In the genomic region with DNA sequence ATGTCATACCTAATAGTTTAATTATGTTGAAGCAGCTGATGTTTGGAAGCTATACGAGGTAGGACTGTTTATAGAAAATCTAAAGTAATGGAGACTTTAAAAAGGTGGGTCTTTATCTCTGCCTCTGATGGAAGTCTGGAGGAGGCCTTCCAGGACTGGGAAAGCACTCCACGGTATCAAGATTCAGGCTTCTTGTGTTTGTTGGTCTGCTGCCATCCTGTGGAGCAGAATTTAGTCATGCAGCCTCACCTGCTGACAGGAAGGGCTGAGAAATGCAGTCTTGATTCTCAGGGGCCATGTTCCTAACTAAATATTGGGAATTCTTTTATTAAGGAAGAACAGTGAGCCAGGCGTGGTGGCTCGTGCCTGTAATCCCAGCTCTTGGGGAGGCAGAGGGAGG, we compare ENCODE assay signal across 17 cellular contexts.
"Had no signal": no experiment of that assay in that cellular context is flagged by ENCODE, and none has a peak within 500 bp of the region (broad histone marks: within the 10 kb centered on the region; RNA-seq: fewer than 3 reads in every experiment).

No MANE protein-coding gene starts in this region.

- H3K4me1 Mint-ChIP-seq: activated naive CD8-positive, alpha-beta T cell treated with anti-CD3 and anti-CD28 coated beads, Interleukin-2, amount 50 U/mL, for 24 hours; activated T-helper 17 cell treated with anti-CD3 and anti-CD28 coated beads, Interleukin-2, amount 50 U/mL, for 72 hours; naive thymus-derived CD4-positive, alpha-beta T cell had no signal

- H3K27me3 Mint-ChIP-seq: activated naive CD8-positive, alpha-beta T cell treated with anti-CD3 and anti-CD28 coated beads, Interleukin-2, amount 50 U/mL, for 24 hours; activated T-helper 17 cell treated with anti-CD3 and anti-CD28 coated beads, Interleukin-2, amount 50 U/mL, for 72 hours; naive thymus-derived CD4-positive, alpha-beta T cell had no signal

- H3K9me3 ChIP-seq: ascending aorta, heart left ventricle, thoracic aorta had no signal

- DNase-seq: activated CD4-positive, alpha-beta T cell treated with anti-CD3 and anti-CD28 coated beads, Interleukin-2, amount 50 U/mL, for 48 hours; activated CD4-positive, CD25-positive, alpha-beta regulatory T cell treated with anti-CD3 and anti-CD28 coated beads, Interleukin-2, amount 50 U/mL, for 72 hours; activated naive CD4-positive, alpha-beta T cell treated with anti-CD3 and anti-CD28 coated beads for 36 hours; activated naive CD8-positive, alpha-beta T cell treated with anti-CD3 and anti-CD28 coated beads, Interleukin-2, amount 50 U/mL, for 24 hours; caudate nucleus; effector CD4-positive, alpha-beta T cell; foreskin keratinocyte; heart left ventricle; naive thymus-derived CD4-positive, alpha-beta T cell; stimulated activated CD4-positive, alpha-beta T cell treated with anti-CD3 and anti-CD28 coated beads, Interleukin-12 subunit alpha, Interleukin-12 subunit beta, amount 100 ng/mL, for 4 hours; stimulated activated CD4-positive, alpha-beta T cell treated with anti-CD3 and anti-CD28 coated beads, Interleukin-2, amount 100 ng/mL, for 24 hours; SW 1271; T-helper 9 cell had no signal

- H3K4me3 ChIP-seq: ascending aorta, coronary artery, heart left ventricle, thoracic aorta had no signal

- ATAC-seq: activated naive CD8-positive, alpha-beta T cell treated with anti-CD3 and anti-CD28 coated beads, Interleukin-2, amount 50 U/mL, for 24 hours; activated T-helper 17 cell treated with anti-CD3 and anti-CD28 coated beads, Interleukin-2, amount 50 U/mL, for 72 hours; foreskin keratinocyte; heart left ventricle; naive thymus-derived CD4-positive, alpha-beta T cell had no signal

- H3K27ac ChIP-seq: ascending aorta, coronary artery, foreskin keratinocyte, heart left ventricle, thoracic aorta had no signal

- H3K4me3 Mint-ChIP-seq: activated naive CD4-positive, alpha-beta T cell treated with anti-CD3 and anti-CD28 coated beads for 36 hours; activated naive CD8-positive, alpha-beta T cell treated with anti-CD3 and anti-CD28 coated beads, Interleukin-2, amount 50 U/mL, for 24 hours; activated T-helper 17 cell treated with anti-CD3 and anti-CD28 coated beads, Interleukin-2, amount 50 U/mL, for 72 hours; naive thymus-derived CD4-positive, alpha-beta T cell had no signal

- H3K9me3 Mint-ChIP-seq: activated naive CD4-positive, alpha-beta T cell treated with anti-CD3 and anti-CD28 coated beads for 36 hours; activated naive CD8-positive, alpha-beta T cell treated with anti-CD3 and anti-CD28 coated beads, Interleukin-2, amount 50 U/mL, for 24 hours; activated T-helper 17 cell treated with anti-CD3 and anti-CD28 coated beads, Interleukin-2, amount 50 U/mL, for 72 hours; naive thymus-derived CD4-positive, alpha-beta T cell had no signal

- H3K27ac Mint-ChIP-seq: activated naive CD4-positive, alpha-beta T cell treated with anti-CD3 and anti-CD28 coated beads for 36 hours; activated naive CD8-positive, alpha-beta T cell treated with anti-CD3 and anti-CD28 coated beads, Interleukin-2, amount 50 U/mL, for 24 hours; activated T-helper 17 cell treated with anti-CD3 and anti-CD28 coated beads, Interleukin-2, amount 50 U/mL, for 72 hours; naive thymus-derived CD4-positive, alpha-beta T cell had no signal

- H3K27me3 ChIP-seq: ascending aorta, foreskin keratinocyte, heart left ventricle had no signal

- H3K4me1 ChIP-seq: ascending aorta, heart left ventricle had no signal
